In genomic region chr14:101288436-101289229, GRCh38 we compare ENCODE assay signal across 1 cellular context.
TF ChIP-seq lines count a peak whose summit lies in the region.

No MANE protein-coding gene starts in this region.

TF ChIP-seq in HepG2, 621 proteins besides CTCF, POLR2A, EP300 and RAD21 (continued from another document and continues in another):
- TF ChIP-seq TRAFD1 (CRISPR knock-in tag; IDR thresholded peaks at IDR 0.05; ENCODE audit: borderline replicate concordance) (no peak), HNRNPLL (IDR thresholded peaks at IDR 0.05; ENCODE audit: low read depth, low read length, poor library complexity, severe bottlenecking) (no peak), ZNF709 (CRISPR knock-in tag; IDR thresholded peaks at IDR 0.05) (no peak; the same call in 1 of the 2 replicates), DNMT1 (CRISPR knock-in tag; IDR thresholded peaks at IDR 0.05) (no peak), ZNF3 (CRISPR knock-in tag; IDR thresholded peaks at IDR 0.05) (no peak), HES4 (CRISPR knock-in tag; IDR thresholded peaks at IDR 0.05; ENCODE audit: borderline replicate concordance) (0 out of 2 replicates have a peak, but pooled peaks have one; percentile 53), NR2F1 (CRISPR knock-in tag; IDR thresholded peaks at IDR 0.05) (peak; percentile 87 to 91), ZNF616 (CRISPR knock-in tag; IDR thresholded peaks at IDR 0.05; ENCODE audit: low read depth) (no peak), CREB1 (IDR thresholded peaks at IDR 0.05) (no peak), CREB1 (CRISPR knock-in tag; IDR thresholded peaks at IDR 0.05) (peak; percentile 60), KLF12 (CRISPR knock-in tag; IDR thresholded peaks at IDR 0.05; ENCODE audit: borderline replicate concordance) (no peak; the same call in 1 of the 2 replicates), ZNF430 (CRISPR knock-in tag; IDR thresholded peaks at IDR 0.05) (peak; percentile 69; the same call in 1 of the 2 replicates), CHD2 (IDR thresholded peaks at IDR 0.05; ENCODE audit: low read depth, low read length) (no peak), ERF (CRISPR knock-in tag; IDR thresholded peaks at IDR 0.05) (peak; percentile 75), RFXAP (CRISPR knock-in tag; IDR thresholded peaks at IDR 0.05; ENCODE audit: borderline replicate concordance) (no peak), ZBTB21 (CRISPR knock-in tag; IDR thresholded peaks at IDR 0.05) (no peak), SAP130 (CRISPR knock-in tag; IDR thresholded peaks at IDR 0.05; ENCODE audit: low read depth) (peak; percentile 65), ZSCAN29 (CRISPR knock-in tag; conservative IDR thresholded peaks at IDR 0.05) (peak; percentile 76), SAFB2 (CRISPR knock-in tag; IDR thresholded peaks at IDR 0.05; ENCODE audit: borderline replicate concordance, low read depth) (no peak; the same call in 1 of the 2 replicates), ZBTB42 (CRISPR knock-in tag; IDR thresholded peaks at IDR 0.05) (0 out of 2 replicates have a peak, but pooled peaks have one; percentile 17), ZNF850 (CRISPR knock-in tag; conservative IDR thresholded peaks at IDR 0.05) (no peak; the same call in 1 of the 2 replicates), TEAD2 (CRISPR knock-in tag; IDR thresholded peaks at IDR 0.05) (no peak; the same call in 1 of the 2 replicates), MXI1 (IDR thresholded peaks at IDR 0.05; ENCODE audit: borderline replicate concordance, low read depth, low read length) (peak; percentile 39; the same call in 1 of the 3 replicates), ADNP (CRISPR knock-in tag; IDR thresholded peaks at IDR 0.05) (no peak), ZNF431 (CRISPR knock-in tag; IDR thresholded peaks at IDR 0.05; ENCODE audit: borderline replicate concordance, low read depth) (0 out of 2 replicates have a peak, but pooled peaks have one; percentile 65), MTF1 (CRISPR knock-in tag; IDR thresholded peaks at IDR 0.05) (no peak), NR3C1 (CRISPR knock-in tag; IDR thresholded peaks at IDR 0.05) (no peak), ZNF225 (CRISPR knock-in tag; IDR thresholded peaks at IDR 0.05) (no peak), ZNF782 (CRISPR knock-in tag; IDR thresholded peaks at IDR 0.05; ENCODE audit: borderline replicate concordance) (no peak), BCLAF1 (IDR thresholded peaks at IDR 0.05) (no peak), DR1 (CRISPR knock-in tag; IDR thresholded peaks at IDR 0.05) (no peak), SMARCC2 (IDR thresholded peaks at IDR 0.05) (no peak), GMEB2 (CRISPR knock-in tag; IDR thresholded peaks at IDR 0.05; ENCODE audit: low read depth) (no peak), NBN (conservative IDR thresholded peaks at IDR 0.05) (no peak), TEAD3 (CRISPR knock-in tag; optimal IDR thresholded peaks at IDR 0.05; ENCODE audit: borderline replicate concordance) (peak; percentile 96), KDM4B (CRISPR knock-in tag; IDR thresholded peaks at IDR 0.05) (peak; percentile 54; the same call in 1 of the 2 replicates), ELF4 (CRISPR knock-in tag; IDR thresholded peaks at IDR 0.05; ENCODE audit: borderline replicate concordance) (no peak), ZNF224 (CRISPR knock-in tag; IDR thresholded peaks at IDR 0.05) (no peak), RAD51 (IDR thresholded peaks at IDR 0.05; ENCODE audit: borderline replicate concordance) (no peak), ZNF343 (CRISPR knock-in tag; IDR thresholded peaks at IDR 0.05) (0 out of 2 replicates have a peak, but pooled peaks have one; percentile 78), THAP11 (CRISPR knock-in tag; IDR thresholded peaks at IDR 0.05) (peak; percentile 77)
- TF ChIP-seq, protein P1, sequence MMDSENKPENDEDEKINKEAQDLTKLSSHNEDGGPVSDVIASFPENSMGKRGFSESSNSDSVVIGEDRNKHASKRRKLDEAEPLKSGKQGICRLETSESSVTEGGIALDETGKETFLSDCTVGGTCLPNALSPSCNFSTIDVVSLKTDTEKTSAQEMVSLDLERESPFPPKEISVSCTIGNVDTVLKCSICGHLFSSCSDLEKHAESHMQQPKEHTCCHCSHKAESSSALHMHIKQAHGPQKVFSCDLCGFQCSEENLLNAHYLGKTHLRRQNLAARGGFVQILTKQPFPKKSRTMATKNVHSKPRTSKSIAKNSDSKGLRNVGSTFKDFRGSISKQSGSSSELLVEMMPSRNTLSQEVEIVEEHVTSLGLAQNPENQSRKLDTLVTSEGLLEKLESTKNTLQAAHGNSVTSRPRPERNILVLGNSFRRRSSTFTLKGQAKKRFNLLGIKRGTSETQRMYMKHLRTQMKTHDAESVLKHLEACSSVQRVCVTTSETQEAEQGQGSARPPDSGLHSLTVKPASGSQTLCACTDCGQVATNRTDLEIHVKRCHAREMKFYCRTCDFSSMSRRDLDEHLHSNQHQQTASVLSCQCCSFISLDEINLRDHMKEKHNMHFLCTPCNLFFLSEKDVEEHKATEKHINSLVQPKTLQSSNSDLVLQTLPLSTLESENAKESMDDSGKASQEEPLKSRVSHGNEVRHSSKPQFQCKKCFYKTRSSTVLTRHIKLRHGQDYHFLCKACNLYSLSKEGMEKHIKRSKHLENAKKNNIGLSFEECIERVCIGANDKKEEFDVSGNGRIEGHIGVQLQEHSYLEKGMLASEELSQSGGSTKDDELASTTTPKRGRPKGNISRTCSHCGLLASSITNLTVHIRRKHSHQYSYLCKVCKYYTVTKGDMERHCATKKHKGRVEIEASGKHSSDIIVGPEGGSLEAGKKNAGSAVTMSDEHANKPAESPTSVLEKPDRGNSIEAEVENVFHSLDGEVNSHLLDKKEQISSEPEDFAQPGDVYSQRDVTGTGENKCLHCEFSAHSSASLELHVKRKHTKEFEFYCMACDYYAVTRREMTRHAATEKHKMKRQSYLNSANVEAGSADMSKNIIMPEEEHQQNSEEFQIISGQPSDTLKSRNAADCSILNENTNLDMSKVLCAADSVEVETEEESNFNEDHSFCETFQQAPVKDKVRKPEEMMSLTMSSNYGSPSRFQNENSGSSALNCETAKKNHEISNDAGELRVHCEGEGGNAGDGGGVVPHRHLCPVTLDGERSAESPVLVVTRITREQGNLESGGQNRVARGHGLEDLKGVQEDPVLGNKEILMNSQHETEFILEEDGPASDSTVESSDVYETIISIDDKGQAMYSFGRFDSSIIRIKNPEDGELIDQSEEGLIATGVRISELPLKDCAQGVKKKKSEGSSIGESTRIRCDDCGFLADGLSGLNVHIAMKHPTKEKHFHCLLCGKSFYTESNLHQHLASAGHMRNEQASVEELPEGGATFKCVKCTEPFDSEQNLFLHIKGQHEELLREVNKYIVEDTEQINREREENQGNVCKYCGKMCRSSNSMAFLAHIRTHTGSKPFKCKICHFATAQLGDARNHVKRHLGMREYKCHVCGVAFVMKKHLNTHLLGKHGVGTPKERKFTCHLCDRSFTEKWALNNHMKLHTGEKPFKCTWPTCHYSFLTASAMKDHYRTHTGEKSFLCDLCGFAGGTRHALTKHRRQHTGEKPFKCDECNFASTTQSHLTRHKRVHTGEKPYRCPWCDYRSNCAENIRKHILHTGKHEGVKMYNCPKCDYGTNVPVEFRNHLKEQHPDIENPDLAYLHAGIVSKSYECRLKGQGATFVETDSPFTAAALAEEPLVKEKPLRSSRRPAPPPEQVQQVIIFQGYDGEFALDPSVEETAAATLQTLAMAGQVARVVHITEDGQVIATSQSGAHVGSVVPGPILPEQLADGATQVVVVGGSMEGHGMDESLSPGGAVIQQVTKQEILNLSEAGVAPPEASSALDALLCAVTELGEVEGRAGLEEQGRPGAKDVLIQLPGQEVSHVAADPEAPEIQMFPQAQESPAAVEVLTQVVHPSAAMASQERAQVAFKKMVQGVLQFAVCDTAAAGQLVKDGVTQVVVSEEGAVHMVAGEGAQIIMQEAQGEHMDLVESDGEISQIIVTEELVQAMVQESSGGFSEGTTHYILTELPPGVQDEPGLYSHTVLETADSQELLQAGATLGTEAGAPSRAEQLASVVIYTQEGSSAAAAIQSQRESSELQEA (CRISPR knock-in tag; IDR thresholded peaks at IDR 0.05; ENCODE audit: not compliant biosample characterization) = no peak
- TF ChIP-seq, protein P2, sequence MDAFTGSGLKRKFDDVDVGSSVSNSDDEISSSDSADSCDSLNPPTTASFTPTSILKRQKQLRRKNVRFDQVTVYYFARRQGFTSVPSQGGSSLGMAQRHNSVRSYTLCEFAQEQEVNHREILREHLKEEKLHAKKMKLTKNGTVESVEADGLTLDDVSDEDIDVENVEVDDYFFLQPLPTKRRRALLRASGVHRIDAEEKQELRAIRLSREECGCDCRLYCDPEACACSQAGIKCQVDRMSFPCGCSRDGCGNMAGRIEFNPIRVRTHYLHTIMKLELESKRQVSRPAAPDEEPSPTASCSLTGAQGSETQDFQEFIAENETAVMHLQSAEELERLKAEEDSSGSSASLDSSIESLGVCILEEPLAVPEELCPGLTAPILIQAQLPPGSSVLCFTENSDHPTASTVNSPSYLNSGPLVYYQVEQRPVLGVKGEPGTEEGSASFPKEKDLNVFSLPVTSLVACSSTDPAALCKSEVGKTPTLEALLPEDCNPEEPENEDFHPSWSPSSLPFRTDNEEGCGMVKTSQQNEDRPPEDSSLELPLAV (CRISPR knock-in tag; conservative IDR thresholded peaks at IDR 0.05; ENCODE audit: low read depth) = no peak
- TF ChIP-seq, protein P3, sequence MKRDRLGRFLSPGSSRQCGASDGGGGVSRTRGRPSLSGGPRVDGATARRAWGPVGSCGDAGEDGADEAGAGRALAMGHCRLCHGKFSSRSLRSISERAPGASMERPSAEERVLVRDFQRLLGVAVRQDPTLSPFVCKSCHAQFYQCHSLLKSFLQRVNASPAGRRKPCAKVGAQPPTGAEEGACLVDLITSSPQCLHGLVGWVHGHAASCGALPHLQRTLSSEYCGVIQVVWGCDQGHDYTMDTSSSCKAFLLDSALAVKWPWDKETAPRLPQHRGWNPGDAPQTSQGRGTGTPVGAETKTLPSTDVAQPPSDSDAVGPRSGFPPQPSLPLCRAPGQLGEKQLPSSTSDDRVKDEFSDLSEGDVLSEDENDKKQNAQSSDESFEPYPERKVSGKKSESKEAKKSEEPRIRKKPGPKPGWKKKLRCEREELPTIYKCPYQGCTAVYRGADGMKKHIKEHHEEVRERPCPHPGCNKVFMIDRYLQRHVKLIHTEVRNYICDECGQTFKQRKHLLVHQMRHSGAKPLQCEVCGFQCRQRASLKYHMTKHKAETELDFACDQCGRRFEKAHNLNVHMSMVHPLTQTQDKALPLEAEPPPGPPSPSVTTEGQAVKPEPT (CRISPR knock-in tag; IDR thresholded peaks at IDR 0.05; ENCODE audit: low read depth) = no peak
- TF ChIP-seq, protein P4, sequence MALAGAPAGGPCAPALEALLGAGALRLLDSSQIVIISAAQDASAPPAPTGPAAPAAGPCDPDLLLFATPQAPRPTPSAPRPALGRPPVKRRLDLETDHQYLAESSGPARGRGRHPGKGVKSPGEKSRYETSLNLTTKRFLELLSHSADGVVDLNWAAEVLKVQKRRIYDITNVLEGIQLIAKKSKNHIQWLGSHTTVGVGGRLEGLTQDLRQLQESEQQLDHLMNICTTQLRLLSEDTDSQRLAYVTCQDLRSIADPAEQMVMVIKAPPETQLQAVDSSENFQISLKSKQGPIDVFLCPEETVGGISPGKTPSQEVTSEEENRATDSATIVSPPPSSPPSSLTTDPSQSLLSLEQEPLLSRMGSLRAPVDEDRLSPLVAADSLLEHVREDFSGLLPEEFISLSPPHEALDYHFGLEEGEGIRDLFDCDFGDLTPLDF (CRISPR knock-in tag; IDR thresholded peaks at IDR 0.05) = no peak
